1 cellular context compared by ENCODE assay signal in the genomic region with DNA sequence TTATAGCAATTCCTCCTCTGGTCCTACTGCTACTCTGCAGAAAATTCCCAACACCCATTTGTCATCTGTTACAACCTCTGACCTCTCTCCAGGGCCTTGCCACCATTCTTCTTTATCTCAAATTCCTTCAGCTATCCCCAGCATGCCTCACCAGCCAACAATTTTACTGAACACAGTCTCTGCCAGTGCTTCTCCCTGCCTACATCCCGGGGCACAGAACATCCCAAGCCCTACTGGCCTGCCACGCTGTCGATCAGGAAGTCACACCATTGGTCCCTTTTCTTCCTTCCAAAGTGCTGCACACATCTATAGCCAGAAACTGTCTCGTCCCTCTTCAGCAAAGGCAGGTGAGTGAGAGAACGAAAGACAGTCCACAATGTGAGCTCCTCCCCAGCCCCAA.
TF ChIP-seq lines count a peak whose summit lies in the region.

No MANE protein-coding gene starts in this region.

TF ChIP-seq in HepG2, 621 proteins besides CTCF, POLR2A, EP300 and RAD21 (continued from another document):
- TF ChIP-seq NFYB (CRISPR knock-in tag; IDR thresholded peaks at IDR 0.05): no peak
- TF ChIP-seq WIZ (CRISPR knock-in tag; IDR thresholded peaks at IDR 0.05): no peak
- no peak for TF ChIP-seq MATR3 (CRISPR knock-in tag; IDR thresholded peaks at IDR 0.05)
- no peak for TF ChIP-seq SP140L (CRISPR knock-in tag; IDR thresholded peaks at IDR 0.05; ENCODE audit: borderline replicate concordance)
- TF ChIP-seq, protein P1, sequence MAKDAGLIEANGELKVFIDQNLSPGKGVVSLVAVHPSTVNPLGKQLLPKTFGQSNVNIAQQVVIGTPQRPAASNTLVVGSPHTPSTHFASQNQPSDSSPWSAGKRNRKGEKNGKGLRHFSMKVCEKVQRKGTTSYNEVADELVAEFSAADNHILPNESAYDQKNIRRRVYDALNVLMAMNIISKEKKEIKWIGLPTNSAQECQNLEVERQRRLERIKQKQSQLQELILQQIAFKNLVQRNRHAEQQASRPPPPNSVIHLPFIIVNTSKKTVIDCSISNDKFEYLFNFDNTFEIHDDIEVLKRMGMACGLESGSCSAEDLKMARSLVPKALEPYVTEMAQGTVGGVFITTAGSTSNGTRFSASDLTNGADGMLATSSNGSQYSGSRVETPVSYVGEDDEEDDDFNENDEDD (CRISPR knock-in tag; IDR thresholded peaks at IDR 0.05; ENCODE audit: borderline replicate concordance): no peak
- no peak for TF ChIP-seq MTF1 (CRISPR knock-in tag; IDR thresholded peaks at IDR 0.05)
- no peak for TF ChIP-seq ZNF143 (CRISPR knock-in tag; IDR thresholded peaks at IDR 0.05)
- TF ChIP-seq DR1 (CRISPR knock-in tag; IDR thresholded peaks at IDR 0.05): no peak
- no peak for TF ChIP-seq RCOR2 (CRISPR knock-in tag; IDR thresholded peaks at IDR 0.05)
- no peak for TF ChIP-seq REL (CRISPR knock-in tag; conservative IDR thresholded peaks at IDR 0.05)
- no peak for TF ChIP-seq ZNF331 (CRISPR knock-in tag; IDR thresholded peaks at IDR 0.05)
- TF ChIP-seq ZNF253 (CRISPR knock-in tag; IDR thresholded peaks at IDR 0.05; ENCODE audit: borderline replicate concordance): no peak
- TF ChIP-seq, protein P2, sequence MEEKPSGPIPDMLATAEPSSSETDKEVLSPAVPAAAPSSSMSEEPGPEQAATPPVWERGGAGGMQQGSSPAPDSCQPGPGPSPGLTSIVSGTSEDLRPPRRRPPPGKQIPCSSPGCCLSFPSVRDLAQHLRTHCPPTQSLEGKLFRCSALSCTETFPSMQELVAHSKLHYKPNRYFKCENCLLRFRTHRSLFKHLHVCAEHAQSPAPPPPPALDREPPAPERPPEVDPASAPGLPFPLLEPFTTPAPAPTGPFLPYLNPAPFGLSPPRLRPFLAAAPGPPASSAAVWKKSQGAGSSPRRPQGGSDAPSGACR (CRISPR knock-in tag; IDR thresholded peaks at IDR 0.05): no peak
- no peak for TF ChIP-seq RELA (CRISPR knock-in tag; IDR thresholded peaks at IDR 0.05)
TF ChIP-seq in HepG2: peak in this region for 0.
